29 cellular contexts compared by ENCODE assay signal in genomic region chr16:1001096-1001495, GRCh38. TPM values are rescaled to one million over a fixed set of nuclear protein-coding genes. Genes with fewer than 3 reads are reported as not detected.
"Had no signal": no experiment of that assay in that cellular context is flagged by ENCODE, and none has a peak within 500 bp of the region (broad histone marks: within the 10 kb centered on the region; RNA-seq: fewer than 3 reads in every experiment).

No MANE protein-coding gene starts in this region.

- DNase-seq: colonic mucosa; cortex of kidney; effector CD8-positive, alpha-beta T cell; effector memory CD8-positive, alpha-beta T cell; endodermal cell; erythroblast; esophagus squamous epithelium; foreskin fibroblast; foreskin melanocyte; gastrocnemius medialis; glutamatergic neuron; head of caudate nucleus; heart right ventricle; hypothalamus; immature natural killer cell; islet precursor cell; kidney; kidney glomerular epithelial cell; left colon; left ventricle myocardium superior; lower lobe of right lung; mesenchymal stem cell; mucosa of descending colon had no signal

- H3K4me3 Mint-ChIP-seq: dendritic cell treated with granulocyte-macrophage colony-stimulating factor and Interleukin-4, amounts not matched to agents 40 ng/mL and 50 ng/mL, for 4 days; effector memory CD8-positive, alpha-beta T cell; endodermal cell; immature natural killer cell; mesothelial cell of epicardium had no signal

- H3K9me3 ChIP-seq: colonic mucosa, esophagus squamous epithelium, gastrocnemius medialis, lower lobe of right lung, mucosa of descending colon had no signal

- H3K27ac Mint-ChIP-seq: dendritic cell treated with granulocyte-macrophage colony-stimulating factor and Interleukin-4, amounts not matched to agents 40 ng/mL and 50 ng/mL, for 4 days; effector memory CD8-positive, alpha-beta T cell; endodermal cell; immature natural killer cell; mesothelial cell of epicardium had no signal

- ATAC-seq: effector memory CD8-positive, alpha-beta T cell; esophagus mucosa; gastrocnemius medialis; heart right ventricle; left colon; left lobe of liver; left ventricle myocardium superior; lower lobe of right lung; mucosa of descending colon had no signal

- H3K36me3 ChIP-seq: colonic mucosa, esophagus squamous epithelium, gastrocnemius medialis, heart right ventricle, lower lobe of right lung had no signal

- H3K4me1 ChIP-seq: colonic mucosa, gastrocnemius medialis had no signal

- H3K9me3 Mint-ChIP-seq: dendritic cell treated with granulocyte-macrophage colony-stimulating factor and Interleukin-4, amounts not matched to agents 40 ng/mL and 50 ng/mL, for 4 days; effector memory CD8-positive, alpha-beta T cell; endodermal cell; immature natural killer cell; mesothelial cell of epicardium had no signal

- H3K4me3 ChIP-seq: colonic mucosa, esophagus squamous epithelium, gastrocnemius medialis, heart right ventricle, hepatocyte, lower lobe of right lung, mucosa of descending colon had no signal

- H3K27ac ChIP-seq: colonic mucosa, epithelial cell of prostate, esophagus squamous epithelium, gastrocnemius medialis, heart right ventricle, hepatocyte, lower lobe of right lung had no signal

- H3K36me3 Mint-ChIP-seq: mesothelial cell of epicardium had no signal

- H3K27me3 ChIP-seq: hepatocyte had no signal

RNA-seq across cellular contexts. Expression of gene SOX8, which starts 19.5 kb away (rescaled TPM):
- total RNA-seq: left lobe of liver had no signal
